ENCODE assay signal across 8 cellular contexts in genomic region chr19:4723465-4724251, GRCh38. TPM values are rescaled to one million over a fixed set of nuclear protein-coding genes. Genes with fewer than 3 reads are reported as not detected.
A peak's percentile ranks its signal among the peaks of the same experiment; 100 is the strongest.
DNase-seq lines count a peak whose midpoint lies in the region; ATAC-seq and TF ChIP-seq lines count a peak whose summit lies in the region.

TSS of gene DPP9 (minus strand) at chr19:4723842. CDS start at chr19:4719906, 3,936 bp downstream.

- H3K27ac ChIP-seq in CD8-positive, alpha-beta memory T cell (ENCODE audit: low read depth, low read length): peak within 1 kb of the TSS; percentile 82
- peak within 1 kb of the TSS; percentile 90 for H3K27ac ChIP-seq in lower lobe of right lung

- H3K9me3 Mint-ChIP-seq in CD8-positive, alpha-beta memory T cell: peaks cover 0 to 8% (median 7%) of the 10 kb centered on the region in 5 donors

- H3K27me3 Mint-ChIP-seq in CD8-positive, alpha-beta memory T cell: peaks cover 4 to 11% of the 10 kb centered on the region in 2 donors

- H3K9me3 ChIP-seq in CD8-positive, alpha-beta memory T cell (ENCODE audit: low read length): no peaks in the 10 kb centered on the region
- H3K9me3 ChIP-seq in lower lobe of right lung: no peaks in the 10 kb centered on the region

- peak within 1 kb of the TSS; percentile 92 to 99 (median 97) for H3K27ac Mint-ChIP-seq in CD8-positive, alpha-beta memory T cell

- peak within 1 kb of the TSS; percentile 83 to 94 (median 90) for H3K4me3 Mint-ChIP-seq in CD8-positive, alpha-beta memory T cell

- H3K36me3 ChIP-seq in CD8-positive, alpha-beta memory T cell (ENCODE audit: insufficient read depth, low read length): peaks cover 10% of the 10 kb centered on the region
- peaks cover 32% of the 10 kb centered on the region for H3K36me3 ChIP-seq in lower lobe of right lung

- ATAC-seq in GM19467 (IDR thresholded peaks at IDR 0.05; ENCODE audit: unreplicated experiment): peak; percentile 89
- peak; percentile 97 to 99 for ATAC-seq in lower lobe of right lung

- H3K27me3 ChIP-seq in CD8-positive, alpha-beta memory T cell (ENCODE audit: insufficient read depth, low read length, poor library complexity, severe bottlenecking): no peaks in the 10 kb centered on the region
- H3K27me3 ChIP-seq in lower lobe of right lung (ENCODE audit: low read depth): no peaks in the 10 kb centered on the region

- intact Hi-C loops in lower lobe of right lung (cut with DNase I): no loop called here

- peak within 1 kb of the TSS; percentile 98 for H3K4me3 ChIP-seq in CD8-positive, alpha-beta memory T cell (ENCODE audit: low read length)
- H3K4me3 ChIP-seq in lower lobe of right lung: peak within 1 kb of the TSS; percentile 93

- DNase-seq in CD8-positive, alpha-beta memory T cell: peak; percentile 93 to 99 (median 98)
- DNase-seq in HS-27A (ENCODE audit: low read depth) (peak; percentile 95), NK-92 (lab: John Stamatoyannopoulos, UW; ENCODE audit: unreplicated experiment) (peak; percentile 83), lower lobe of right lung (peak; percentile 98)
- peak; percentile 90 to 91 for DNase-seq in activated CD8-positive, alpha-beta memory T cell treated with anti-CD3 and anti-CD28 coated beads for 1 hour (ENCODE audit: extremely low read depth in 1 of 2, low read depth in 1 of 2)
- peak; percentile 96 for DNase-seq in effector CD4-positive, alpha-beta T cell
- DNase-seq in stimulated activated CD4-positive, alpha-beta T cell treated with anti-CD3 and anti-CD28 coated beads, TNF-alpha, amount 100 ng/mL, for 24 hours (ENCODE audit: low read depth in 3 of 3): peak; percentile 93 to 96 (median 96)

- H3K4me1 Mint-ChIP-seq in CD8-positive, alpha-beta memory T cell: peaks cover 28 to 47% (median 31%) of the 10 kb centered on the region in 3 donors

- H3K36me3 Mint-ChIP-seq in CD8-positive, alpha-beta memory T cell: peaks cover 0 to 40% (median 4%) of the 10 kb centered on the region in 3 donors

- CTCF ChIA-PET in CD8-positive, alpha-beta memory T cell (lab: Charles Lee): interaction anchor here (1.2 to 4.4 kb wide), 3 partner anchors 15 to 87 kb away, joined by 3 to 42 read pairs (median 5); partner anchors contain the start of gene FEM1A

- peak; percentile 42 for TF ChIP-seq CTCF in lower lobe of right lung (IDR thresholded peaks at IDR 0.05)

- POLR2A ChIA-PET in CD8-positive, alpha-beta memory T cell (lab: Charles Lee): interaction anchor here (0.7 to 3.5 kb wide), 5 partner anchors 68 to 192 kb away, joined by 3 to 24 read pairs (median 3); partner anchors contain the start of genes FEM1A and TNFAIP8L1

- peaks cover 29% of the 10 kb centered on the region for H3K4me1 ChIP-seq in CD8-positive, alpha-beta memory T cell (ENCODE audit: insufficient read depth, low read length)
- peaks cover 35% of the 10 kb centered on the region for H3K4me1 ChIP-seq in lower lobe of right lung

RNA-seq across cellular contexts. Expression of gene DPP9, which starts in this region (rescaled TPM):
- total RNA-seq in CD8-positive, alpha-beta memory T cell: 100 to 1,000 TPM; 105 TPM
- 32.1 TPM for polyA plus RNA-seq in CD8-positive, alpha-beta memory T cell
- total RNA-seq in lower lobe of right lung: 79.6 TPM

Comparison
In these comparisons a context has a peak if more than half of its experiments do, and no peak if none do; other contexts are left out.
1. Peak in every context shown above with its lines: DNase-seq, ATAC-seq, H3K4me3 ChIP-seq and H3K27ac ChIP-seq.